In the genomic region with DNA sequence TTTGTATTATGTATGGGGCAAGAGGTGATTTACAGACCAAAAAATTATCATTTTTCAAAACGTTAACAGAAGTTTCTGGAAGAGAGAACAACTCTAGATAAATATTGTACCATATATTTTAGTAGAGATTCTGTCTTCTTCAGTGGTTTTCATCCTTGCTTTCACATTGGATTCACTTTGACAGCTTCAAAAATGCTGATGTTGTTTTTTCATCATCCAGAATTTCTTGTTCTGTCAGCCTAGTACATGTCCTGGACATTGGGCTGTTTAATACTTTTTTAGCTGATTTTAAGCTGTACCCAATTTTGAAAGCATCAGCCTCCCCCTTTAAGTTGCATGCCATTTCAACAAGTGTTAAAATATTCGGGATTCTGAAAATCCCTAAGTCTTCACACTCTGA, we compare ENCODE assay signal across 27 cellular contexts.
"Had no signal": no experiment of that assay in that cellular context is flagged by ENCODE, and none has a peak within 500 bp of the region (broad histone marks: within the 10 kb centered on the region; RNA-seq: fewer than 3 reads in every experiment).

No MANE protein-coding gene starts in this region.

- H3K27ac ChIP-seq: stomach, suprapubic skin, testis, thoracic aorta, thyroid gland, tibial artery, tibial nerve, transverse colon, upper lobe of left lung, upper lobe of right lung, uterus, vagina had no signal

- ATAC-seq: stimulated activated effector memory CD8-positive, alpha-beta T cell treated with anti-CD3 and anti-CD28 coated beads, Interleukin-12 subunit alpha, Interleukin-12 subunit beta, amount 100 ng/mL, for 72 hours; stimulated activated memory B cell treated with anti-CD40 and anti-IgM and Interleukin-4, amounts not matched to agents 10 μg/mL and 1 μg/mL and 100 μg/mL, for 72 hours; stimulated activated naive B cell treated with anti-CD40 and anti-IgM and Interleukin-4, amounts not matched to agents 10 μg/mL and 1 μg/mL and 100 μg/mL, for 72 hours; stimulated activated naive CD8-positive, alpha-beta T cell treated with anti-CD3 and anti-CD28 coated beads, Interleukin-15, amount 100 ng/mL, for 72 hours; stimulated activated naive CD8-positive, alpha-beta T cell treated with anti-CD3 and anti-CD28 coated beads, Interleukin-15, Interleukin-2, amounts not matched to agents 100 U/mL and 50 U/mL, for 24 hours; upper lobe of right lung had no signal

- H3K27me3 ChIP-seq: stomach, suprapubic skin, testis, thyroid gland, tibial artery, tibial nerve, transverse colon, upper lobe of left lung, upper lobe of right lung, uterus, vagina had no signal

- H3K4me3 ChIP-seq: stomach, suprapubic skin, testis, thoracic aorta, thyroid gland, tibial artery, tibial nerve, transverse colon, upper lobe of left lung, upper lobe of right lung, uterus, vagina had no signal

- H3K9me3 ChIP-seq: suprapubic skin, testis, thoracic aorta, thyroid gland, tibial artery, upper lobe of right lung, uterus, vagina had no signal

- H3K4me1 ChIP-seq: stomach, suprapubic skin, testis, thyroid gland, tibial artery, tibial nerve, transverse colon, upper lobe of left lung, upper lobe of right lung, uterus, vagina had no signal

- H3K36me3 ChIP-seq: stomach, suprapubic skin, thoracic aorta, thyroid gland, tibial artery, tibial nerve, transverse colon, upper lobe of left lung, upper lobe of right lung, uterus, vagina had no signal

- FAIRE-seq: urothelium cell line had no signal

- DNase-seq: stimulated activated CD4-positive, alpha-beta T cell treated with anti-CD3 and anti-CD28 coated beads, Interleukin-2, amount 100 ng/mL, for 48 hours; stimulated activated CD4-positive, alpha-beta T cell treated with anti-CD3 and anti-CD28 coated beads, Interleukin-4, amount 100 ng/mL, for 1 hour; stimulated activated CD4-positive, alpha-beta T cell treated with anti-CD3 and anti-CD28 coated beads, Interleukin-4, amount 100 ng/mL, for 24 hours; stimulated activated CD4-positive, alpha-beta T cell treated with anti-CD3 and anti-CD28 coated beads, Interleukin-4, amount 100 ng/mL, for 4 hours; stimulated activated CD8-positive, alpha-beta memory T cell treated with anti-CD3 and anti-CD28 coated beads, Interleukin-4, amount 100 ng/mL, for 48 hours; stimulated activated naive B cell treated with anti-CD40 and anti-IgM and Interleukin-4, amounts not matched to agents 10 μg/mL and 1 μg/mL and 100 μg/mL, for 72 hours; stimulated activated naive CD4-positive, alpha-beta T cell; stimulated activated naive CD4-positive, alpha-beta T cell treated with Interleukin-2 at 50 U/mL for 16 hours; stimulated activated naive CD8-positive, alpha-beta T cell treated with anti-CD3 and anti-CD28 coated beads, Interleukin-15, amount 100 ng/mL, for 72 hours; stimulated activated naive CD8-positive, alpha-beta T cell treated with anti-CD3 and anti-CD28 coated beads, Interleukin-15, Interleukin-2, amounts not matched to agents 100 U/mL and 50 U/mL, for 24 hours; stomach; substantia nigra; testis; thyroid gland; tibial artery; transverse colon; trophoblast cell; upper lobe of left lung; upper lobe of right lung; uterus had no signal
